Comparison of ENCODE assay signal across 2 cellular contexts in the genomic region with DNA sequence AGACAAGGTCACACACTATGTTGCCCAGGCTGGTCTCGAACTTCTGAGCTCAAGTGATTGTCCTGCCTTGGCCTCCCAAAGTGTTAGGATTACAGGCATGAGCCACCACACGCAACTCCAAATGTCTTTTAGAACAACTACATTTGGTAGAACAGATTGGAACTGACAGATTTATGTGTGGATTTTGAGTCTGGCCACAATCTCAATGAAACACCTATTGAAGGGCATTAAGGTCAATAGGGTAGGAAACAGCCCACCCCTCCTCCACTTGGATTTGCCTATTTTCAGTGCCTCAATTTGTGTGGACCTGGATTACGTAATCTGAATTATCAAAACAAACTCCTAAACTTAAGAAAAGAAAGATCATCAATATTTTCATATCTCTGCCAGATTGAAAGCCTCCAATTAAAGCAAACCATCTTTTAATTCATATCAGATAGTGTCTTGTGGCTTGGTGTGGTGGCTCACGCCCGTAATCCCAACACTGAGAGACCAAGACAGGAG.
A peak's percentile ranks its signal among the peaks of the same experiment; 100 is the strongest.
TF ChIP-seq lines count a peak whose summit lies in the region.

No MANE protein-coding gene starts in this region.

TF ChIP-seq in IMR-90, 13 proteins besides CTCF, POLR2A, EP300 and RAD21:
- TF ChIP-seq CEBPB (IDR thresholded peaks at IDR 0.05; ENCODE audit: low read depth, low read length) (peak; percentile 75), MAZ (IDR thresholded peaks at IDR 0.05; ENCODE audit: borderline replicate concordance, low read depth, low read length) (no peak)

TF ChIP-seq in K562, 482 proteins besides CTCF, POLR2A, EP300 and RAD21 (continues in another document):
- TF ChIP-seq CEBPB (tag; IDR thresholded peaks at IDR 0.05) = peak; percentile 67
- no peak for TF ChIP-seq FOXJ3 (CRISPR knock-in tag; IDR thresholded peaks at IDR 0.05)
- no peak for TF ChIP-seq PHF20 (IDR thresholded peaks at IDR 0.05; ENCODE audit: partially characterized antibody)
- no peak for TF ChIP-seq ZNF407 (IDR thresholded peaks at IDR 0.05; ENCODE audit: low read depth)
- TF ChIP-seq MXD1 (CRISPR knock-in tag; IDR thresholded peaks at IDR 0.05; ENCODE audit: borderline replicate concordance, poor library complexity, severe bottlenecking) = no peak
- TF ChIP-seq BMI1 (IDR thresholded peaks at IDR 0.05; ENCODE audit: low read length) = no peak
- TF ChIP-seq ZFP30 (CRISPR knock-in tag; IDR thresholded peaks at IDR 0.05; ENCODE audit: borderline replicate concordance) = no peak
- TF ChIP-seq HMG20A (CRISPR knock-in tag; conservative IDR thresholded peaks at IDR 0.05) = no peak
- TF ChIP-seq, protein P1, sequence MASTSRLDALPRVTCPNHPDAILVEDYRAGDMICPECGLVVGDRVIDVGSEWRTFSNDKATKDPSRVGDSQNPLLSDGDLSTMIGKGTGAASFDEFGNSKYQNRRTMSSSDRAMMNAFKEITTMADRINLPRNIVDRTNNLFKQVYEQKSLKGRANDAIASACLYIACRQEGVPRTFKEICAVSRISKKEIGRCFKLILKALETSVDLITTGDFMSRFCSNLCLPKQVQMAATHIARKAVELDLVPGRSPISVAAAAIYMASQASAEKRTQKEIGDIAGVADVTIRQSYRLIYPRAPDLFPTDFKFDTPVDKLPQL (IDR thresholded peaks at IDR 0.05; ENCODE audit: extremely low read depth, insufficient read length) = no peak
- no peak for TF ChIP-seq CHD4 (IDR thresholded peaks at IDR 0.05; ENCODE audit: insufficient read depth, insufficient replicate concordance, low read depth, low read length, poor library complexity, severe bottlenecking)
- TF ChIP-seq ZSCAN29 (IDR thresholded peaks at IDR 0.05) = no peak
- TF ChIP-seq ZNF584 (CRISPR knock-in tag; IDR thresholded peaks at IDR 0.05; ENCODE audit: low read depth) = no peak
- no peak for TF ChIP-seq HDAC3 (IDR thresholded peaks at IDR 0.05; ENCODE audit: borderline replicate concordance, partially characterized antibody)
- TF ChIP-seq ZNF764 (CRISPR knock-in tag; IDR thresholded peaks at IDR 0.05; ENCODE audit: low read depth) = no peak
- no peak for TF ChIP-seq ETV1 (tag; conservative IDR thresholded peaks at IDR 0.05; ENCODE audit: low read depth)
- TF ChIP-seq FOXA3 (CRISPR knock-in tag; conservative IDR thresholded peaks at IDR 0.05 in 1 of 2, IDR thresholded peaks at IDR 0.05 in 1 of 2) = no peak
- TF ChIP-seq MAZ (CRISPR knock-in tag; conservative IDR thresholded peaks at IDR 0.05 in 1 of 2, IDR thresholded peaks at IDR 0.05 in 1 of 2) = no peak
- TF ChIP-seq PTRF (tag; IDR thresholded peaks at IDR 0.05) = no peak
- no peak for TF ChIP-seq ZNF431 (CRISPR knock-in tag; IDR thresholded peaks at IDR 0.05)
- peak; percentile 60 to 77; a peak in 3 of 4 replicates for TF ChIP-seq KDM1A (IDR thresholded peaks at IDR 0.05)
- 0 out of 2 replicates have a peak, but pooled peaks have one; percentile 29 for TF ChIP-seq ESRRA (IDR thresholded peaks at IDR 0.05; ENCODE audit: borderline replicate concordance, low read depth)
- no peak for TF ChIP-seq SUPT5H (IDR thresholded peaks at IDR 0.05)
- TF ChIP-seq CEBPG (CRISPR knock-in tag; IDR thresholded peaks at IDR 0.05) = no peak
- peak in 1 of 2 experiments; percentile 57; a peak in 1 of 4 replicates for TF ChIP-seq CEBPG (tag; conservative IDR thresholded peaks at IDR 0.05 in 1 of 2, IDR thresholded peaks at IDR 0.05 in 1 of 2)
- TF ChIP-seq CSDE1 (IDR thresholded peaks at IDR 0.05) = no peak
- TF ChIP-seq CBFA2T3 (IDR thresholded peaks at IDR 0.05) = peak; percentile 39; the same call in 1 of the 2 replicates
- no peak for TF ChIP-seq ZNF280A (IDR thresholded peaks at IDR 0.05; ENCODE audit: low read depth, partially characterized antibody)
- TF ChIP-seq POLR2AphosphoS2 (IDR thresholded peaks at IDR 0.05; ENCODE audit: low read length) = no peak
- TF ChIP-seq, protein P2, sequence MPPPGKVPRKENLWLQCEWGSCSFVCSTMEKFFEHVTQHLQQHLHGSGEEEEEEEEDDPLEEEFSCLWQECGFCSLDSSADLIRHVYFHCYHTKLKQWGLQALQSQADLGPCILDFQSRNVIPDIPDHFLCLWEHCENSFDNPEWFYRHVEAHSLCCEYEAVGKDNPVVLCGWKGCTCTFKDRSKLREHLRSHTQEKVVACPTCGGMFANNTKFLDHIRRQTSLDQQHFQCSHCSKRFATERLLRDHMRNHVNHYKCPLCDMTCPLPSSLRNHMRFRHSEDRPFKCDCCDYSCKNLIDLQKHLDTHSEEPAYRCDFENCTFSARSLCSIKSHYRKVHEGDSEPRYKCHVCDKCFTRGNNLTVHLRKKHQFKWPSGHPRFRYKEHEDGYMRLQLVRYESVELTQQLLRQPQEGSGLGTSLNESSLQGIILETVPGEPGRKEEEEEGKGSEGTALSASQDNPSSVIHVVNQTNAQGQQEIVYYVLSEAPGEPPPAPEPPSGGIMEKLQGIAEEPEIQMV (tag; conservative IDR thresholded peaks at IDR 0.05; ENCODE audit: low read depth) = no peak
- TF ChIP-seq MYC (IDR thresholded peaks at IDR 0.05; ENCODE audit: low read depth, low read length) = no peak
- no peak for TF ChIP-seq MYC (CRISPR knock-in tag; IDR thresholded peaks at IDR 0.05; ENCODE audit: borderline replicate concordance, low read depth)
- no peak for TF ChIP-seq RFX5 (IDR thresholded peaks at IDR 0.05; ENCODE audit: low read depth, low read length)
- TF ChIP-seq MEIS2 (IDR thresholded peaks at IDR 0.05; ENCODE audit: partially characterized antibody) = peak; percentile 68
- TF ChIP-seq, protein P3, sequence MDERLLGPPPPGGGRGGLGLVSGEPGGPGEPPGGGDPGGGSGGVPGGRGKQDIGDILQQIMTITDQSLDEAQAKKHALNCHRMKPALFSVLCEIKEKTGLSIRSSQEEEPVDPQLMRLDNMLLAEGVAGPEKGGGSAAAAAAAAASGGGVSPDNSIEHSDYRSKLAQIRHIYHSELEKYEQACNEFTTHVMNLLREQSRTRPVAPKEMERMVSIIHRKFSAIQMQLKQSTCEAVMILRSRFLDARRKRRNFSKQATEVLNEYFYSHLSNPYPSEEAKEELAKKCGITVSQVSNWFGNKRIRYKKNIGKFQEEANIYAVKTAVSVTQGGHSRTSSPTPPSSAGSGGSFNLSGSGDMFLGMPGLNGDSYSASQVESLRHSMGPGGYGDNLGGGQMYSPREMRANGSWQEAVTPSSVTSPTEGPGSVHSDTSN (CRISPR knock-in tag; IDR thresholded peaks at IDR 0.05; ENCODE audit: low read depth) = no peak
- TF ChIP-seq, protein P3 (tag; conservative IDR thresholded peaks at IDR 0.05; ENCODE audit: low read depth) = 0 out of 2 replicates have a peak, but pooled peaks have one; percentile 17
- TF ChIP-seq E2F8 (IDR thresholded peaks at IDR 0.05; ENCODE audit: low read depth, partially characterized antibody) = no peak
